In genomic region chr20:59777321-59777705, GRCh38 we compare ENCODE assay signal across 13 cellular contexts.
A peak's percentile ranks its signal among the peaks of the same experiment; 100 is the strongest.
DNase-seq lines count a peak whose midpoint lies in the region; ATAC-seq and TF ChIP-seq lines count a peak whose summit lies in the region.
"Had no signal": no experiment of that assay in that cellular context is flagged by ENCODE, and none has a peak within 500 bp of the region (broad histone marks: within the 10 kb centered on the region; RNA-seq: fewer than 3 reads in every experiment).

No MANE protein-coding gene starts in this region.

- H3K36me3 ChIP-seq in colonic mucosa, result no peaks in the 10 kb centered on the region

- ATAC-seq in natural killer cell (no peak), GM21786 (IDR thresholded peaks at IDR 0.05; ENCODE audit: unreplicated experiment) (no peak)
- no peak for ATAC-seq in natural killer cell treated with Interleukin-12 subunit alpha and Interleukin-12 subunit beta and Interleukin-15 and Interleukin-18, amount 100 ng/mL, for 72 hours

- H3K4me3 Mint-ChIP-seq in natural killer cell, result no peak overlapping the region
- no peak overlapping the region for H3K4me3 Mint-ChIP-seq in natural killer cell treated with Interleukin-12 subunit alpha and Interleukin-12 subunit beta and Interleukin-15 and Interleukin-18, amount 100 ng/mL, for 72 hours
- H3K4me3 Mint-ChIP-seq in osteocyte (ENCODE audit: unreplicated experiment), result no peak overlapping the region

- H3K4me1 ChIP-seq in colonic mucosa, result no peaks in the 10 kb centered on the region

- H3K9me3 Mint-ChIP-seq in natural killer cell (no peaks in the 10 kb centered on the region), osteocyte (ENCODE audit: unreplicated experiment) (no peaks in the 10 kb centered on the region)
- no peaks in the 10 kb centered on the region for H3K9me3 Mint-ChIP-seq in natural killer cell treated with Interleukin-12 subunit alpha and Interleukin-12 subunit beta and Interleukin-15 and Interleukin-18, amount 100 ng/mL, for 72 hours

- H3K27ac ChIP-seq in colonic mucosa, result no peak overlapping the region
- H3K27ac ChIP-seq: PC-9 had no signal

- H3K4me3 ChIP-seq in colonic mucosa, result no peak overlapping the region
- H3K4me3 ChIP-seq: PC-9 had no signal

- no peaks in the 10 kb centered on the region for H3K9me3 ChIP-seq in colonic mucosa

- no peak overlapping the region for H3K9ac ChIP-seq in colonic mucosa (ENCODE audit: low read depth in 2 of 2, low read length in 2 of 2)

- H3K4me1 Mint-ChIP-seq in natural killer cell (no peaks in the 10 kb centered on the region), osteocyte (ENCODE audit: unreplicated experiment) (no peaks in the 10 kb centered on the region)
- no peaks in the 10 kb centered on the region for H3K4me1 Mint-ChIP-seq in natural killer cell treated with Interleukin-12 subunit alpha and Interleukin-12 subunit beta and Interleukin-15 and Interleukin-18, amount 100 ng/mL, for 72 hours (ENCODE audit: low read depth in 2 of 2)

- DNase-seq in natural killer cell (peak; percentile 1), colonic mucosa (peak; percentile 22), osteocyte (ENCODE audit: extremely low spot score, unreplicated experiment) (peak; percentile 56), NCI-H2029 treated with DMSO at 0.1 percent for 48 hours (lab: John Stamatoyannopoulos, UW) (no peak), epidermal melanocyte (ENCODE audit: insufficient read length, low spot score) (no peak)
- DNase-seq in natural killer cell treated with Interleukin-12 subunit alpha and Interleukin-12 subunit beta and Interleukin-15 and Interleukin-18, amount 100 ng/mL, for 72 hours (ENCODE audit: low spot score), result no peak
- DNase-seq: COR-L47, DMS153, MM.1S, NCI-H1092 treated with DMSO at 0.1 percent for 48 hours, PC-9, Right ventricle myocardium superior had no signal

- intact Hi-C loops in natural killer cell (cut with micrococcal nuclease), result no loop called here
- intact Hi-C loops in colonic mucosa (cut with DNase I), result no loop called here

- no peaks in the 10 kb centered on the region for H3K27me3 ChIP-seq in colonic mucosa

- H3K27me3 Mint-ChIP-seq in natural killer cell (ENCODE audit: low read depth in 2 of 2) (no peaks in the 10 kb centered on the region), osteocyte (ENCODE audit: unreplicated experiment) (no peaks in the 10 kb centered on the region)
- H3K27me3 Mint-ChIP-seq in natural killer cell treated with Interleukin-12 subunit alpha and Interleukin-12 subunit beta and Interleukin-15 and Interleukin-18, amount 100 ng/mL, for 72 hours, result peaks cover 0 to 3% of the 10 kb centered on the region in 2 donors

- TF ChIP-seq CTCF in natural killer cell (IDR thresholded peaks at IDR 0.05), result no peak
- TF ChIP-seq CTCF in colonic mucosa (IDR thresholded peaks at IDR 0.05), result no peak
- no peak for TF ChIP-seq CTCF in osteocyte (IDR thresholded peaks at IDR 0.05)

- H3K27ac Mint-ChIP-seq in natural killer cell (no peak overlapping the region), osteocyte (ENCODE audit: unreplicated experiment) (no peak overlapping the region)
- no peak overlapping the region for H3K27ac Mint-ChIP-seq in natural killer cell treated with Interleukin-12 subunit alpha and Interleukin-12 subunit beta and Interleukin-15 and Interleukin-18, amount 100 ng/mL, for 72 hours

- H3K36me3 Mint-ChIP-seq in natural killer cell (no peaks in the 10 kb centered on the region), osteocyte (ENCODE audit: unreplicated experiment) (no peaks in the 10 kb centered on the region)
- H3K36me3 Mint-ChIP-seq in natural killer cell treated with Interleukin-12 subunit alpha and Interleukin-12 subunit beta and Interleukin-15 and Interleukin-18, amount 100 ng/mL, for 72 hours, result no peaks in the 10 kb centered on the region

Comparison
In these comparisons a context has a peak if more than half of its experiments do, and no peak if none do; other contexts are left out.
1. DNase-seq: peak in natural killer cell (single experiment), colonic mucosa (single experiment) and osteocyte (single experiment); none in natural killer cell treated with Interleukin-12 subunit alpha and Interleukin-12 subunit beta and Interleukin-15 and Interleukin-18, amount 100 ng/mL, for 72 hours (single experiment), NCI-H2029 treated with DMSO at 0.1 percent for 48 hours (single experiment) and epidermal melanocyte (single experiment).